8 cellular contexts compared by ENCODE assay signal in genomic region chr2:130342533-130343275, GRCh38. TPM values are rescaled to one million over a fixed set of nuclear protein-coding genes. Genes with fewer than 3 reads are reported as not detected.
DNase-seq lines count a peak whose midpoint lies in the region; FAIRE-seq and TF ChIP-seq lines count a peak whose summit lies in the region.

IMP4 (plus strand) TSS chr2:130342897; CDS start chr2:130342933, 36 bp downstream.

- no peaks in the 10 kb centered on the region for H3F3A ChIP-seq in Loucy (ENCODE audit: low read depth)
- no peaks in the 10 kb centered on the region for H3F3A ChIP-seq in neural cell (ENCODE audit: insufficient read depth, low read length, poor library complexity, severe bottlenecking)

- H2AFZ ChIP-seq in Loucy (ENCODE audit: low read length) = peak within 1 kb of the TSS; percentile 90
- H2AFZ ChIP-seq in neural cell (ENCODE audit: low read depth, low read length) = peak within 1 kb of the TSS; percentile 88

- H4K20me1 ChIP-seq in Loucy (ENCODE audit: insufficient read depth, low read length, poor library complexity, severe bottlenecking) (peaks cover 9% of the 10 kb centered on the region), neural cell (ENCODE audit: insufficient read depth) (no peaks in the 10 kb centered on the region)

- H3K9me3 ChIP-seq in Loucy (ENCODE audit: insufficient read depth, low read depth, low read length) = no peaks in the 10 kb centered on the region
- H3K9me3 ChIP-seq in neural cell (ENCODE audit: low read length) = no peaks in the 10 kb centered on the region
- no peaks in the 10 kb centered on the region for H3K9me3 ChIP-seq in stomach smooth muscle (ENCODE audit: control insufficient read depth in 2 of 2, low read length in 2 of 2)

- TF ChIP-seq POLR2A in H54 (IDR thresholded peaks at IDR 0.05; ENCODE audit: low read depth, low read length) = peak; percentile 47

- H3K79me2 ChIP-seq in Loucy (ENCODE audit: insufficient read depth, low read length) (peaks cover 41% of the 10 kb centered on the region), neural cell (replicated peaks; ENCODE audit: insufficient read depth, low read length) (peaks cover 4% of the 10 kb centered on the region)

- H3K9me2 ChIP-seq in Loucy (replicated peaks; ENCODE audit: low read depth, low read length) (no peaks in the 10 kb centered on the region), neural cell (ENCODE audit: insufficient read depth, low read length) (no peaks in the 10 kb centered on the region)

- peak; percentile 29; the same call in 1 of the 2 replicates for TF ChIP-seq CTCF in Loucy (conservative IDR thresholded peaks at IDR 0.05; ENCODE audit: low read length)
- TF ChIP-seq CTCF in neural cell (IDR thresholded peaks at IDR 0.05; ENCODE audit: poor library complexity, severe bottlenecking) = peak; percentile 78

- peak within 1 kb of the TSS; percentile 82 for H3K4me2 ChIP-seq in Loucy (ENCODE audit: low read depth, low read length, poor library complexity, severe bottlenecking)
- peak within 1 kb of the TSS; percentile 92 for H3K4me2 ChIP-seq in neural cell (ENCODE audit: low read length)

- H3K9ac ChIP-seq in Loucy (ENCODE audit: low read depth, low read length, poor library complexity, severe bottlenecking) (peak within 1 kb of the TSS; percentile 74), neural cell (ENCODE audit: low read length) (peak within 1 kb of the TSS; percentile 88), stomach smooth muscle (ENCODE audit: low read length in 2 of 2) (peak within 1 kb of the TSS; percentile 79 to 94)

- no peaks in the 10 kb centered on the region for H3K27me3 ChIP-seq in Loucy (ENCODE audit: insufficient read depth, low read length, poor library complexity, severe bottlenecking)
- no peaks in the 10 kb centered on the region for H3K27me3 ChIP-seq in neural cell (ENCODE audit: insufficient read depth, low read depth, low read length)
- no peaks in the 10 kb centered on the region for H3K27me3 ChIP-seq in stomach smooth muscle (ENCODE audit: control insufficient read depth in 1 of 2, insufficient read depth in 2 of 2, low read length in 2 of 2)

- DNase-seq in ELR (ENCODE audit: low read depth) (peak; percentile 100), H54 (ENCODE audit: insufficient read length, low spot score) (peak; percentile 81), SHP77 (lab: John Stamatoyannopoulos, UW) (peak; percentile 98), fibroblast of the conjunctiva (ENCODE audit: low read depth) (peak; percentile 99)
- peak; percentile 98 for DNase-seq in activated effector memory CD4-positive, alpha-beta T cell treated with anti-CD3 and anti-CD28 coated beads, Interleukin-2, amount 50 U/mL, for 16 hours

- peak; percentile 94 for FAIRE-seq in H54 (lab: Jason Lieb, UNC)

- H3K4me1 ChIP-seq in Loucy (ENCODE audit: insufficient read depth, low read length, poor library complexity, severe bottlenecking) = peaks cover 12% of the 10 kb centered on the region
- peaks cover 21% of the 10 kb centered on the region for H3K4me1 ChIP-seq in stomach smooth muscle (ENCODE audit: control insufficient read depth, insufficient read depth, low read length)

- H3K36me3 ChIP-seq in Loucy (ENCODE audit: insufficient read depth, low read length) (peaks cover 31% of the 10 kb centered on the region; the same call in 1 of the 2 replicates), neural cell (ENCODE audit: insufficient read depth, low read length) (peaks cover 15% of the 10 kb centered on the region), stomach smooth muscle (ENCODE audit: control insufficient read depth in 2 of 2, insufficient read depth in 2 of 2, low read length in 2 of 2) (peaks cover 42 to 52% of the 10 kb centered on the region in 2 donors)

- TF ChIP-seq EP300 in neural cell (conservative IDR thresholded peaks at IDR 0.05; ENCODE audit: poor library complexity, severe bottlenecking) = peak; percentile 22

- H3K4me3 ChIP-seq in Loucy (ENCODE audit: low read length, poor library complexity, severe bottlenecking) = peak within 1 kb of the TSS; percentile 79
- H3K4me3 ChIP-seq in neural cell (ENCODE audit: low read length) = peak within 1 kb of the TSS; percentile 88
- H3K4me3 ChIP-seq in stomach smooth muscle (ENCODE audit: low read length in 2 of 2) = peak within 1 kb of the TSS; percentile 85 to 97

- TF ChIP-seq RAD21 in neural cell (conservative IDR thresholded peaks at IDR 0.05) = peak; percentile 73

- H3K27ac ChIP-seq in neural cell (ENCODE audit: low read length) = peak within 1 kb of the TSS; percentile 98
- peak within 1 kb of the TSS; percentile 94 for H3K27ac ChIP-seq in stomach smooth muscle (ENCODE audit: low read length)

TF ChIP-seq in neural cell, 6 proteins besides CTCF, POLR2A, EP300 and RAD21:
- peak; percentile 80 for TF ChIP-seq SMC3 (conservative IDR thresholded peaks at IDR 0.05; ENCODE audit: poor library complexity)
- TF ChIP-seq REST (IDR thresholded peaks at IDR 0.05; ENCODE audit: borderline replicate concordance) = no peak
- TF ChIP-seq POLR2AphosphoS5 (IDR thresholded peaks at IDR 0.05) = peak; percentile 65
- TF ChIP-seq TAF1 (IDR thresholded peaks at IDR 0.05; ENCODE audit: low read depth) = peak; percentile 5
- peak; percentile 99 for TF ChIP-seq MXI1 (conservative IDR thresholded peaks at IDR 0.05; ENCODE audit: poor library complexity, severe bottlenecking)
- no peak for TF ChIP-seq EZH2 (IDR thresholded peaks at IDR 0.05; ENCODE audit: borderline replicate concordance, insufficient read depth, low read length, poor library complexity, severe bottlenecking)
TF ChIP-seq in neural cell: peak in this region for 4.

RNA-seq across cellular contexts. Expression of gene IMP4, which starts in this region (rescaled TPM):
- 78.0 and 81.4 TPM in 2 replicates for polyA plus RNA-seq in neural cell
- polyA minus RNA-seq in neural cell = 49.2 and 51.6 TPM in 2 replicates

Comparison
In these comparisons a context has a peak if more than half of its experiments do, and no peak if none do; other contexts are left out.
1. Peak in every context shown above with its lines: DNase-seq, H3K4me3 ChIP-seq and H3K27ac ChIP-seq.